ENCODE assay signal across 34 cellular contexts in genomic region chr7:107080533-107080932, GRCh38.
"Had no signal": no experiment of that assay in that cellular context is flagged by ENCODE, and none has a peak within 500 bp of the region (broad histone marks: within the 10 kb centered on the region; RNA-seq: fewer than 3 reads in every experiment).

No MANE protein-coding gene starts in this region.

- H3K4me3 Mint-ChIP-seq: activated CD4-positive, alpha-beta memory T cell treated with anti-CD3 and anti-CD28 coated beads for 36 hours; activated CD4-positive, alpha-beta T cell treated with anti-CD3 and anti-CD28 coated beads for 36 hours; activated CD4-positive, alpha-beta T cell treated with anti-CD3 and anti-CD28 coated beads, Interleukin-2, amount 10 ng/mL, durations not matched to agents 24 days and 14 days; activated CD8-positive, alpha-beta memory T cell treated with anti-CD3 and anti-CD28 coated beads, Interleukin-2, amount 10 ng/mL, durations not matched to agents 7 days and 5 days; activated CD8-positive, alpha-beta T cell treated with anti-CD3 and anti-CD28 coated beads, Interleukin-2, amount 10 ng/mL, durations not matched to agents 7 days and 5 days; activated naive CD4-positive, alpha-beta T cell treated with anti-CD3 and anti-CD28 coated beads, Interleukin-2, amount 10 ng/mL, durations not matched to agents 7 days and 5 days; activated naive CD8-positive, alpha-beta T cell treated with anti-CD3 and anti-CD28 coated beads, Interleukin-2, amount 10 ng/mL, durations not matched to agents 7 days and 5 days; activated T-helper 1 cell treated with anti-CD3 and anti-CD28 coated beads, Interleukin-12 subunit alpha, Interleukin-12 subunit beta, Interleukin-2, Interleukin-4 antibody, amounts not matched to agents 30 ng/mL and 10 ng/mL and 1 ng/mL, durations not matched to agents 14 hours and 24 hours and 36 hours; T-helper 17 cell; T-helper 2 cell treated with Interferon-gamma antibody and Interleukin-4, amounts not matched to agents 5 μg/mL and 100 μg/mL, for 36 hours had no signal

- H3K27me3 ChIP-seq: brain microvascular endothelial cell had no signal

- H3K27ac ChIP-seq: brain microvascular endothelial cell, epithelial cell of prostate had no signal

- H3K36me3 Mint-ChIP-seq: activated CD4-positive, alpha-beta memory T cell treated with anti-CD3 and anti-CD28 coated beads for 36 hours; activated CD8-positive, alpha-beta memory T cell treated with anti-CD3 and anti-CD28 coated beads, Interleukin-2, amount 10 ng/mL, durations not matched to agents 7 days and 5 days; activated naive CD4-positive, alpha-beta T cell treated with anti-CD3 and anti-CD28 coated beads, Interleukin-2, amount 10 ng/mL, durations not matched to agents 7 days and 5 days; activated naive CD4-positive, alpha-beta T cell treated with anti-CD3 and anti-CD28 coated beads, Interleukin-2, amount 50 U/mL, for 72 hours; activated naive CD8-positive, alpha-beta T cell treated with anti-CD3 and anti-CD28 coated beads, Interleukin-2, amount 10 ng/mL, durations not matched to agents 7 days and 5 days had no signal

- H3K27ac Mint-ChIP-seq: activated CD4-positive, alpha-beta memory T cell treated with anti-CD3 and anti-CD28 coated beads for 36 hours; activated CD4-positive, alpha-beta T cell treated with anti-CD3 and anti-CD28 coated beads for 36 hours; activated CD4-positive, alpha-beta T cell treated with anti-CD3 and anti-CD28 coated beads, Interleukin-2, amount 10 ng/mL, durations not matched to agents 24 days and 14 days; activated CD8-positive, alpha-beta memory T cell treated with anti-CD3 and anti-CD28 coated beads, Interleukin-2, amount 10 ng/mL, durations not matched to agents 7 days and 5 days; activated CD8-positive, alpha-beta T cell treated with anti-CD3 and anti-CD28 coated beads, Interleukin-2, amount 10 ng/mL, durations not matched to agents 7 days and 5 days; activated naive CD4-positive, alpha-beta T cell treated with anti-CD3 and anti-CD28 coated beads, Interleukin-2, amount 10 ng/mL, durations not matched to agents 7 days and 5 days; activated naive CD4-positive, alpha-beta T cell treated with anti-CD3 and anti-CD28 coated beads, Interleukin-2, amount 50 U/mL, for 72 hours; activated naive CD8-positive, alpha-beta T cell treated with anti-CD3 and anti-CD28 coated beads, Interleukin-2, amount 10 ng/mL, durations not matched to agents 7 days and 5 days; activated T-helper 1 cell treated with anti-CD3 and anti-CD28 coated beads, Interleukin-12 subunit alpha, Interleukin-12 subunit beta, Interleukin-2, Interleukin-4 antibody, amounts not matched to agents 30 ng/mL and 10 ng/mL and 1 ng/mL, durations not matched to agents 14 hours and 24 hours and 36 hours; activated T-helper 2 cell treated with anti-CD3 and anti-CD28 coated beads, Interferon-gamma antibody, Interleukin-2, Interleukin-4, amounts not matched to agents 10 μg/mL and 5 μg/mL and 100 μg/mL, durations not matched to agents 14 hours and 24 hours and 36 hours; T-helper 17 cell; T-helper 2 cell treated with Interferon-gamma antibody and Interleukin-4, amounts not matched to agents 5 μg/mL and 100 μg/mL, for 36 hours had no signal

- FAIRE-seq: astrocyte, colon, endometrium, frontal cortex had no signal

- DNase-seq: activated CD4-positive, alpha-beta memory T cell treated with anti-CD3 and anti-CD28 coated beads for 36 hours; activated CD4-positive, alpha-beta T cell treated with anti-CD3 and anti-CD28 coated beads for 36 hours; activated CD4-positive, alpha-beta T cell treated with anti-CD3 and anti-CD28 coated beads, Interleukin-2, amount 10 ng/mL, durations not matched to agents 24 days and 14 days; activated CD4-positive, CD25-positive, alpha-beta regulatory T cell; activated CD4-positive, CD25-positive, alpha-beta regulatory T cell treated with anti-CD3 and anti-CD28 coated beads, Interleukin-2, amount 50 U/mL, for 72 hours; activated CD8-positive, alpha-beta memory T cell treated with anti-CD3 and anti-CD28 coated beads, Interleukin-2, amount 10 ng/mL, durations not matched to agents 7 days and 5 days; activated CD8-positive, alpha-beta memory T cell treated with anti-CD3 and anti-CD28 coated beads, Interleukin-2, amount 50 U/mL, for 4 hours; activated CD8-positive, alpha-beta T cell treated with anti-CD3 and anti-CD28 coated beads, Interleukin-2, amount 10 ng/mL, durations not matched to agents 7 days and 5 days; activated effector memory CD4-positive, alpha-beta T cell treated with anti-CD3 and anti-CD28 coated beads, Interleukin-2, amount 50 U/mL, for 16 hours; activated naive CD4-positive, alpha-beta T cell treated with anti-CD3 and anti-CD28 coated beads, Interleukin-2, amount 10 ng/mL, durations not matched to agents 7 days and 5 days; activated naive CD8-positive, alpha-beta T cell treated with anti-CD3 and anti-CD28 coated beads, Interleukin-2, amount 10 ng/mL, durations not matched to agents 7 days and 5 days; activated T-cell treated with anti-CD3 and anti-CD28 coated beads, Interleukin-2, amount 50 U/mL, for 1 hour; activated T-cell treated with anti-CD3 and anti-CD28 coated beads, Interleukin-2, amount 50 U/mL, for 48 hours; amniotic stem cell; anterior cingulate cortex; brain microvascular endothelial cell; caudate nucleus; cortex of kidney; effector CD8-positive, alpha-beta T cell; foreskin fibroblast; head of caudate nucleus; T-helper 1 cell; T-helper 17 cell; T1000 had no signal

- H3K36me3 ChIP-seq: brain microvascular endothelial cell had no signal

- H3K4me1 Mint-ChIP-seq: activated CD4-positive, alpha-beta T cell treated with anti-CD3 and anti-CD28 coated beads for 36 hours; activated CD4-positive, alpha-beta T cell treated with anti-CD3 and anti-CD28 coated beads, Interleukin-2, amount 10 ng/mL, durations not matched to agents 24 days and 14 days; activated CD8-positive, alpha-beta memory T cell treated with anti-CD3 and anti-CD28 coated beads, Interleukin-2, amount 10 ng/mL, durations not matched to agents 7 days and 5 days; activated naive CD4-positive, alpha-beta T cell treated with anti-CD3 and anti-CD28 coated beads, Interleukin-2, amount 10 ng/mL, durations not matched to agents 7 days and 5 days had no signal

- H3K27me3 Mint-ChIP-seq: activated CD4-positive, alpha-beta memory T cell treated with anti-CD3 and anti-CD28 coated beads for 36 hours; activated CD4-positive, alpha-beta T cell treated with anti-CD3 and anti-CD28 coated beads for 36 hours; activated naive CD4-positive, alpha-beta T cell treated with anti-CD3 and anti-CD28 coated beads, Interleukin-2, amount 10 ng/mL, durations not matched to agents 7 days and 5 days; activated naive CD8-positive, alpha-beta T cell treated with anti-CD3 and anti-CD28 coated beads, Interleukin-2, amount 10 ng/mL, durations not matched to agents 7 days and 5 days had no signal

- H3K9me3 Mint-ChIP-seq: activated CD4-positive, alpha-beta memory T cell treated with anti-CD3 and anti-CD28 coated beads for 36 hours; activated CD4-positive, alpha-beta T cell treated with anti-CD3 and anti-CD28 coated beads, Interleukin-2, amount 10 ng/mL, durations not matched to agents 24 days and 14 days; activated naive CD4-positive, alpha-beta T cell treated with anti-CD3 and anti-CD28 coated beads, Interleukin-2, amount 10 ng/mL, durations not matched to agents 7 days and 5 days; activated naive CD4-positive, alpha-beta T cell treated with anti-CD3 and anti-CD28 coated beads, Interleukin-2, amount 50 U/mL, for 72 hours; activated naive CD8-positive, alpha-beta T cell treated with anti-CD3 and anti-CD28 coated beads, Interleukin-2, amount 10 ng/mL, durations not matched to agents 7 days and 5 days; activated T-helper 1 cell treated with anti-CD3 and anti-CD28 coated beads, Interleukin-12 subunit alpha, Interleukin-12 subunit beta, Interleukin-2, Interleukin-4 antibody, amounts not matched to agents 30 ng/mL and 10 ng/mL and 1 ng/mL, durations not matched to agents 14 hours and 24 hours and 36 hours; activated T-helper 2 cell treated with anti-CD3 and anti-CD28 coated beads, Interferon-gamma antibody, Interleukin-2, Interleukin-4, amounts not matched to agents 10 μg/mL and 5 μg/mL and 100 μg/mL, durations not matched to agents 14 hours and 24 hours and 36 hours; T-helper 2 cell treated with Interferon-gamma antibody and Interleukin-4, amounts not matched to agents 5 μg/mL and 100 μg/mL, for 36 hours had no signal

- ATAC-seq: activated CD4-positive, alpha-beta T cell treated with anti-CD3 and anti-CD28 coated beads for 36 hours; activated CD8-positive, alpha-beta memory T cell treated with anti-CD3 and anti-CD28 coated beads, Interleukin-2, amount 10 ng/mL, durations not matched to agents 7 days and 5 days; activated CD8-positive, alpha-beta T cell treated with anti-CD3 and anti-CD28 coated beads, Interleukin-2, amount 10 ng/mL, durations not matched to agents 7 days and 5 days; activated naive CD4-positive, alpha-beta T cell treated with anti-CD3 and anti-CD28 coated beads, Interleukin-2, amount 50 U/mL, for 72 hours; esophagus mucosa; T-helper 17 cell had no signal
